Comparison of ENCODE assay signal across 14 cellular contexts in genomic region chr2:174585111-174585510, GRCh38. TPM values are rescaled to one million over a fixed set of nuclear protein-coding genes. Genes with fewer than 3 reads are reported as not detected.
DNase-seq lines count a peak whose midpoint lies in the region; ATAC-seq and TF ChIP-seq lines count a peak whose summit lies in the region.
"Had no signal": no experiment of that assay in that cellular context is flagged by ENCODE, and none has a peak within 500 bp of the region (broad histone marks: within the 10 kb centered on the region; RNA-seq: fewer than 3 reads in every experiment).

No MANE protein-coding gene starts in this region.

- no peak for ATAC-seq in stimulated activated naive CD8-positive, alpha-beta T cell treated with anti-CD3 and anti-CD28 coated beads, Interleukin-15, Interleukin-2, amounts not matched to agents 100 U/mL and 50 U/mL, for 24 hours

- no peaks in the 10 kb centered on the region for H3K9me3 Mint-ChIP-seq in stimulated activated naive CD8-positive, alpha-beta T cell treated with anti-CD3 and anti-CD28 coated beads, Interleukin-15, Interleukin-2, amounts not matched to agents 100 ng/mL and 50 ng/mL, for 24 hours

- H3K9me3 ChIP-seq in tibial nerve, result no peaks in the 10 kb centered on the region
- H3K9me3 ChIP-seq: BE2C, upper lobe of left lung had no signal

- H3K36me3 ChIP-seq in tibial nerve, result peaks cover 0 to 30% (median 0%) of the 10 kb centered on the region in 3 donors
- H3K36me3 ChIP-seq: BE2C had no signal

- no peak overlapping the region for H3K4me3 ChIP-seq in lower leg skin (ENCODE audit: low read depth, poor library complexity, severe bottlenecking)
- no peak overlapping the region for H3K4me3 ChIP-seq in tibial nerve
- H3K4me3 ChIP-seq: upper lobe of left lung had no signal

- peaks cover 0 to 77% (median 50%) of the 10 kb centered on the region in 4 donors for H3K4me1 ChIP-seq in tibial nerve

- peak in 1 of 2 donors; percentile 27 for TF ChIP-seq EP300 in tibial nerve (IDR thresholded peaks at IDR 0.05)

- DNase-seq in stimulated activated naive CD8-positive, alpha-beta T cell treated with anti-CD3 and anti-CD28 coated beads, Interleukin-15, Interleukin-2, amounts not matched to agents 100 U/mL and 50 U/mL, for 24 hours, result no peak
- DNase-seq in NCI-H510A (lab: John Stamatoyannopoulos, UW), result peak; percentile 43
- DNase-seq in fibroblast of gingiva (ENCODE audit: low read depth), result peak; percentile 23
- no peak for DNase-seq in GF-D8 (lab: John Stamatoyannopoulos, UW)
- no peak for DNase-seq in NCI-H187 treated with DMSO at 0.1 percent for 48 hours (lab: John Stamatoyannopoulos, UW)
- no peak for DNase-seq in lower leg skin (ENCODE audit: low spot score in 2 of 2)
- no peak for DNase-seq in tibial nerve (ENCODE audit: low spot score in 2 of 2)
- DNase-seq: activated naive CD4-positive, alpha-beta T cell treated with anti-CD3 and anti-CD28 coated beads, Interleukin-2, amount 50 U/mL, for 16 hours; BE2C; caudate nucleus; NCI-H524; stimulated activated CD4-positive, alpha-beta T cell treated with anti-CD3 and anti-CD28 coated beads, Interleukin-1b, Interleukin-23, amount 100 ng/mL, for 48 hours had no signal

- no peak overlapping the region for H3K4me3 Mint-ChIP-seq in stimulated activated naive CD8-positive, alpha-beta T cell treated with anti-CD3 and anti-CD28 coated beads, Interleukin-15, Interleukin-2, amounts not matched to agents 100 ng/mL and 50 ng/mL, for 24 hours

- H3K27me3 ChIP-seq in tibial nerve, result no peaks in the 10 kb centered on the region
- H3K27me3 ChIP-seq: BE2C, upper lobe of left lung had no signal

- H3K36me3 Mint-ChIP-seq in stimulated activated naive CD8-positive, alpha-beta T cell treated with anti-CD3 and anti-CD28 coated beads, Interleukin-15, Interleukin-2, amounts not matched to agents 100 ng/mL and 50 ng/mL, for 24 hours (ENCODE audit: low read depth), result peaks cover 82% of the 10 kb centered on the region

- H3K4me1 Mint-ChIP-seq in stimulated activated naive CD8-positive, alpha-beta T cell treated with anti-CD3 and anti-CD28 coated beads, Interleukin-15, Interleukin-2, amounts not matched to agents 100 ng/mL and 50 ng/mL, for 24 hours (ENCODE audit: low read depth), result peaks cover 95% of the 10 kb centered on the region

- intact Hi-C loops in lower leg skin (cut with DNase I; ENCODE audit: low total_unique reads), result no loop called here

- peak overlapping the region; percentile 78 for H3K27ac Mint-ChIP-seq in stimulated activated naive CD8-positive, alpha-beta T cell treated with anti-CD3 and anti-CD28 coated beads, Interleukin-15, Interleukin-2, amounts not matched to agents 100 ng/mL and 50 ng/mL, for 24 hours

- TF ChIP-seq CTCF in lower leg skin (IDR thresholded peaks at IDR 0.05) (no peak), tibial nerve (IDR thresholded peaks at IDR 0.05) (no peak)

- WGBS in lower leg skin, 2 donors, result 46 to 64% methylated on average over 6 of the region's 6 CpGs
- 47 to 48% methylated on average over 6 of the region's 6 CpGs for WGBS in tibial nerve, 2 donors

- TF ChIP-seq POLR2A in lower leg skin (IDR thresholded peaks at IDR 0.05), result no peak
- TF ChIP-seq POLR2A in tibial nerve (IDR thresholded peaks at IDR 0.05), result no peak

- H3K27ac ChIP-seq in tibial nerve, result peak overlapping the region in 2 of 4 donors; percentile 63 to 76
- H3K27ac ChIP-seq: upper lobe of left lung had no signal

- H3K27me3 Mint-ChIP-seq in stimulated activated naive CD8-positive, alpha-beta T cell treated with anti-CD3 and anti-CD28 coated beads, Interleukin-15, Interleukin-2, amounts not matched to agents 100 ng/mL and 50 ng/mL, for 24 hours, result no peaks in the 10 kb centered on the region

RNA-seq across cellular contexts. Expression of gene WIPF1, which starts 12.5 kb away (rescaled TPM):
- total RNA-seq in lower leg skin (10 to 100 TPM in 2 of 4 donors, 1 to 10 TPM in 2; 5.0 to 12.4 (median 9.1) TPM), tibial nerve (10 to 100 TPM; 43.2 to 63.8 (median 52.9) TPM)

Comparison
In these comparisons a context has a peak if more than half of its experiments do, and no peak if none do; other contexts are left out.
1. DNase-seq: peak in NCI-H510A (single experiment) and fibroblast of gingiva (single experiment); none in stimulated activated naive CD8-positive, alpha-beta T cell treated with anti-CD3 and anti-CD28 coated beads, Interleukin-15, Interleukin-2, amounts not matched to agents 100 U/mL and 50 U/mL, for 24 hours (single experiment), GF-D8 (single experiment), NCI-H187 treated with DMSO at 0.1 percent for 48 hours (single experiment), lower leg skin (0 of 2) and tibial nerve (0 of 2).